1 cellular context compared by ENCODE assay signal in genomic region chr19:19297759-19298158, GRCh38.
TF ChIP-seq lines count a peak whose summit lies in the region.

No MANE protein-coding gene starts in this region.

TF ChIP-seq in GM23338, 12 proteins besides CTCF, POLR2A, EP300 and RAD21:
- TF ChIP-seq ZNF462 (CRISPR knock-in tag; IDR thresholded peaks at IDR 0.05) (no peak), JUNB (IDR thresholded peaks at IDR 0.05; ENCODE audit: unreplicated experiment) (no peak), REST (IDR thresholded peaks at IDR 0.05; ENCODE audit: unreplicated experiment) (no peak), NANOG (IDR thresholded peaks at IDR 0.05; ENCODE audit: borderline replicate concordance) (no peak), POLR2AphosphoS5 (IDR thresholded peaks at IDR 0.05; ENCODE audit: low read depth) (no peak), EZH2 (IDR thresholded peaks at IDR 0.05; ENCODE audit: low read depth, unreplicated experiment) (no peak), ETS1 (IDR thresholded peaks at IDR 0.05) (no peak), EZH2phosphoT487 (IDR thresholded peaks at IDR 0.05; ENCODE audit: unreplicated experiment) (no peak), STAT1 (IDR thresholded peaks at IDR 0.05; ENCODE audit: unreplicated experiment) (no peak), ZNF331 (CRISPR knock-in tag; IDR thresholded peaks at IDR 0.05; ENCODE audit: low read depth) (no peak), ZNF114 (CRISPR knock-in tag; IDR thresholded peaks at IDR 0.05) (no peak), CREB1 (CRISPR knock-in tag; IDR thresholded peaks at IDR 0.05; ENCODE audit: low read depth) (no peak)
